19 cellular contexts compared by ENCODE assay signal in genomic region chr3:69463546-69463945, GRCh38.
DNase-seq lines count a peak whose midpoint lies in the region; ATAC-seq, FAIRE-seq and TF ChIP-seq lines count a peak whose summit lies in the region.
"Had no signal": no experiment of that assay in that cellular context is flagged by ENCODE, and none has a peak within 500 bp of the region (broad histone marks: within the 10 kb centered on the region; RNA-seq: fewer than 3 reads in every experiment).

No MANE protein-coding gene starts in this region.

- H3K9me1 ChIP-seq in endothelial cell of umbilical vein (replicated peaks; ENCODE audit: control insufficient read depth, extremely low read depth, insufficient read depth, low read length) = no peaks in the 10 kb centered on the region

- H3K4me1 ChIP-seq in endothelial cell of umbilical vein (ENCODE audit: control insufficient read depth, extremely low read depth, insufficient read depth, low read length) (peaks cover 28% of the 10 kb centered on the region), lower lobe of right lung (no peaks in the 10 kb centered on the region)
- H3K4me1 ChIP-seq: A549 had no signal

- H3K79me2 ChIP-seq in endothelial cell of umbilical vein (ENCODE audit: control insufficient read depth, insufficient read depth, low read length) = no peaks in the 10 kb centered on the region

- H3K27ac ChIP-seq in RWPE1 (no peak overlapping the region), endothelial cell of umbilical vein (ENCODE audit: insufficient read depth, low read depth, low read length) (no peak overlapping the region), lower lobe of right lung (no peak overlapping the region)
- H3K27ac ChIP-seq: A549, C4-2B, HL-60 had no signal

- ATAC-seq in lower lobe of right lung (no peak), HG02642 (IDR thresholded peaks at IDR 0.05; ENCODE audit: poor library complexity, unreplicated experiment) (no peak)
- ATAC-seq: A549 had no signal

- TF ChIP-seq CTCF in RWPE1 (conservative IDR thresholded peaks at IDR 0.05; ENCODE audit: low read depth) = no peak
- TF ChIP-seq CTCF in endothelial cell of umbilical vein (IDR thresholded peaks at IDR 0.05; ENCODE audit: extremely low read depth in 1 of 2, insufficient read depth in 1 of 2, low read depth in 1 of 2, low read length in 2 of 2) = no peak
- TF ChIP-seq CTCF in fibroblast of pulmonary artery (IDR thresholded peaks at IDR 0.05; ENCODE audit: low read length, missing control alignments) = no peak
- no peak for TF ChIP-seq CTCF in lower lobe of right lung (IDR thresholded peaks at IDR 0.05)

- CTCF ChIA-PET in RWPE1 (lab: Yijun Ruan, JAX) = no interaction called here
- CTCF ChIA-PET in endothelial cell of umbilical vein (lab: Charles Lee) = interaction anchor here (0.7 to 3.3 kb wide), 3 partner anchors 23 to 54 kb away, joined by 3 to 9 read pairs (median 3); no protein-coding TSS in a partner anchor

- H4K20me1 ChIP-seq in endothelial cell of umbilical vein (replicated peaks; ENCODE audit: control insufficient read depth, extremely low read depth, insufficient read depth, low read length) = no peaks in the 10 kb centered on the region

- peak; percentile 3 for DNase-seq in RWPE1 (ENCODE audit: low spot score)
- DNase-seq in endothelial cell of umbilical vein (ENCODE audit: low read depth, low spot score) = peak; percentile 22
- DNase-seq in fibroblast of pulmonary artery (ENCODE audit: low read depth) = peak; percentile 31
- no peak for DNase-seq in T-helper 9 cell
- DNase-seq in lower lobe of right lung = no peak
- no peak for DNase-seq in activated CD4-positive, CD25-positive, alpha-beta regulatory T cell treated with anti-CD3 and anti-CD28 coated beads, Interleukin-2, amount 50 U/mL, for 72 hours
- DNase-seq: BE2C; CD4-positive, alpha-beta memory T cell; DMS79 treated with DMSO at 0.1 percent for 48 hours; EL; HCEC 1CT; HFFc6 had no signal

- no peak for TF ChIP-seq POLR2A in endothelial cell of umbilical vein (IDR thresholded peaks at IDR 0.05; ENCODE audit: low read depth, low read length)

- no peak overlapping the region for H3K4me3 ChIP-seq in endothelial cell of umbilical vein (replicated peaks in 1 of 3; ENCODE audit: insufficient read depth in 1 of 3, low read depth in 1 of 3, low read length in 3 of 3)
- H3K4me3 ChIP-seq in fibroblast of pulmonary artery (replicated peaks; ENCODE audit: low read depth, low read length) = no peak overlapping the region
- no peak overlapping the region for H3K4me3 ChIP-seq in lower lobe of right lung
- H3K4me3 ChIP-seq: A549 had no signal

- H3K9me3 ChIP-seq in endothelial cell of umbilical vein (replicated peaks; ENCODE audit: control insufficient read depth, insufficient read depth, low read length) (no peaks in the 10 kb centered on the region), lower lobe of right lung (no peaks in the 10 kb centered on the region)
- H3K9me3 ChIP-seq: A549, BE2C had no signal

- POLR2A ChIA-PET in RWPE1 (lab: Yijun Ruan, JAX; ENCODE audit: low non-redundant PET) = no interaction called here
- POLR2A ChIA-PET in endothelial cell of umbilical vein (lab: Charles Lee) = no interaction called here

- intact Hi-C loops in endothelial cell of umbilical vein (cut with micrococcal nuclease) = loop anchor here (10.0 kb wide), 1 partner anchor 1611 kb away; no protein-coding TSS in a partner anchor
- intact Hi-C loops in lower lobe of right lung (cut with DNase I) = no loop called here

- no peak overlapping the region for H3K4me2 ChIP-seq in endothelial cell of umbilical vein (ENCODE audit: insufficient read depth, low read length)
- H3K4me2 ChIP-seq: A549 had no signal

- H3K36me3 ChIP-seq in endothelial cell of umbilical vein (ENCODE audit: control insufficient read depth in 2 of 2, extremely low read depth in 1 of 2, insufficient read depth in 2 of 2, low read length in 2 of 2) (no peaks in the 10 kb centered on the region), lower lobe of right lung (no peaks in the 10 kb centered on the region)
- H3K36me3 ChIP-seq: BE2C had no signal

- peaks cover 1 to 9% of the 10 kb centered on the region in 2 experiments for H3K27me3 ChIP-seq in endothelial cell of umbilical vein (ENCODE audit: control insufficient read depth in 2 of 2, insufficient read depth in 2 of 2, low read length in 2 of 2)
- H3K27me3 ChIP-seq in lower lobe of right lung (ENCODE audit: low read depth) = no peaks in the 10 kb centered on the region
- H3K27me3 ChIP-seq: BE2C had no signal

- no peak overlapping the region for H3K9ac ChIP-seq in endothelial cell of umbilical vein (replicated peaks; ENCODE audit: extremely low read depth, insufficient read depth, low read length)

- no peak for FAIRE-seq in endothelial cell of umbilical vein (lab: Jason Lieb, UNC)
- FAIRE-seq: A549, G401.6, GM12891, H1 had no signal

- dilution Hi-C loops in endothelial cell of umbilical vein (cut with MboI; ENCODE audit: extremely low pct_ligation_motif_present, low sequenced_read_pairs) = no loop called here

- no peak overlapping the region for H2AFZ ChIP-seq in endothelial cell of umbilical vein (ENCODE audit: low read depth, low read length)

- no TSS peak for BruUV-seq in endothelial cell of umbilical vein (replicated peaks; lab: Mats Ljungman, UMichigan)

TF ChIP-seq in endothelial cell of umbilical vein, 7 proteins besides CTCF, POLR2A, EP300 and RAD21:
- TF ChIP-seq JUN (IDR thresholded peaks at IDR 0.05; ENCODE audit: borderline replicate concordance, insufficient read depth, insufficient read length, low read depth) = no peak
- TF ChIP-seq MYC (IDR thresholded peaks at IDR 0.05; ENCODE audit: low read depth, low read length) = no peak
- TF ChIP-seq FOS (IDR thresholded peaks at IDR 0.05; ENCODE audit: borderline replicate concordance, insufficient read depth, low read length) = peak; percentile 15

Comparison
In these comparisons a context has a peak if more than half of its experiments do, and no peak if none do; other contexts are left out.
1. DNase-seq: peak in RWPE1 (single experiment), endothelial cell of umbilical vein (single experiment) and fibroblast of pulmonary artery (single experiment); none in T-helper 9 cell (single experiment), lower lobe of right lung (single experiment) and activated CD4-positive, CD25-positive, alpha-beta regulatory T cell treated with anti-CD3 and anti-CD28 coated beads, Interleukin-2, amount 50 U/mL, for 72 hours (single experiment).